1 cellular context compared by ENCODE assay signal in genomic region chr12:11107719-11108118, GRCh38.
TF ChIP-seq lines count a peak whose summit lies in the region.

No MANE protein-coding gene starts in this region.

TF ChIP-seq in GM23338, 12 proteins besides CTCF, POLR2A, EP300 and RAD21:
- TF ChIP-seq REST (IDR thresholded peaks at IDR 0.05; ENCODE audit: unreplicated experiment) (no peak), JUNB (IDR thresholded peaks at IDR 0.05; ENCODE audit: unreplicated experiment) (no peak), ZNF114 (CRISPR knock-in tag; IDR thresholded peaks at IDR 0.05) (no peak), POLR2AphosphoS5 (IDR thresholded peaks at IDR 0.05; ENCODE audit: low read depth) (no peak), ZNF331 (CRISPR knock-in tag; IDR thresholded peaks at IDR 0.05; ENCODE audit: low read depth) (no peak), EZH2 (IDR thresholded peaks at IDR 0.05; ENCODE audit: low read depth, unreplicated experiment) (no peak)
